16 cellular contexts compared by ENCODE assay signal in the genomic region with DNA sequence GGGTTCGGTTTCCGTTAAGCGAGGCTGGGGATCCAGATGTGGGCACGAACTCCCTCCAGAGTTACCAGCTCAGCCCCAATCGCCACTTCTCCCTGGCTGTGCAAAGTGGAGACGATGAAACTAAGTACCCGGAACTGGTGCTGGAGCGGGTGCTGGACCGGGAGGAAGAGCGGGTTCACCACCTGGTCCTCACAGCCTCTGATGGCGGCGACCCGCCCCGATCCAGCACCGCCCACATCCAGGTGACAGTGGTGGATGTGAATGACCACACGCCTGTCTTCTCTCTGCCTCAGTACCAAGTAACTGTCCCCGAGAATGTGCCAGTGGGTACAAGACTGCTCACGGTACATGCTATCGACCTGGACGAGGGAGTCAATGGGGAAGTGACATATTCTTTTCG. TPM values are rescaled to one million over a fixed set of nuclear protein-coding genes. Genes with fewer than 3 reads are reported as not detected.
DNase-seq lines count a peak whose midpoint lies in the region; TF ChIP-seq lines count a peak whose summit lies in the region.
"Had no signal": no experiment of that assay in that cellular context is flagged by ENCODE, and none has a peak within 500 bp of the region (broad histone marks: within the 10 kb centered on the region; RNA-seq: fewer than 3 reads in every experiment).

No MANE protein-coding gene starts in this region.

- H3K27me3 Mint-ChIP-seq in T-helper 1 cell treated with Interleukin-12 subunit alpha and Interleukin-12 subunit beta and Interleukin-4 antibody, amounts not matched to agents 30 μg/mL and 1 μg/mL, for 36 hours (ENCODE audit: low read depth), result peaks cover 33% of the 10 kb centered on the region

- no peaks in the 10 kb centered on the region for H3K36me3 ChIP-seq in smooth muscle cell (ENCODE audit: low read depth)
- H3K36me3 ChIP-seq: stomach had no signal

- no peaks in the 10 kb centered on the region for H4K20me1 ChIP-seq in smooth muscle cell (ENCODE audit: low read depth)

- H3K4me3 Mint-ChIP-seq in T-helper 1 cell treated with Interleukin-12 subunit alpha and Interleukin-12 subunit beta and Interleukin-4 antibody, amounts not matched to agents 30 μg/mL and 1 μg/mL, for 36 hours, result peak overlapping the region; percentile 78

- no peak overlapping the region for H3K27ac ChIP-seq in smooth muscle cell (ENCODE audit: low read depth)
- H3K27ac ChIP-seq: ascending aorta, stomach had no signal

- 95% methylated on average over 21 of the region's 21 CpGs for WGBS in smooth muscle cell (ENCODE audit: low lambda C conversion rate)

- no peak overlapping the region for H3K27ac Mint-ChIP-seq in T-helper 1 cell treated with Interleukin-12 subunit alpha and Interleukin-12 subunit beta and Interleukin-4 antibody, amounts not matched to agents 30 μg/mL and 1 μg/mL, for 36 hours
- H3K27ac Mint-ChIP-seq: activated CD4-positive, alpha-beta memory T cell treated with anti-CD3 and anti-CD28 coated beads for 36 hours; memory B cell had no signal

- H3K9ac ChIP-seq in smooth muscle cell (ENCODE audit: low read depth), result no peak overlapping the region

- H3K4me2 ChIP-seq in smooth muscle cell, result no peak overlapping the region

- H3K79me2 ChIP-seq in smooth muscle cell (ENCODE audit: low read depth), result no peaks in the 10 kb centered on the region

- H3K4me3 ChIP-seq in LNCaP clone FGC (ENCODE audit: low read depth, low read length) (peak overlapping the region; percentile 65), epithelial cell of proximal tubule (ENCODE audit: low read depth, low read length) (peak overlapping the region; percentile 56), retinal pigment epithelial cell (ENCODE audit: low read length) (peak overlapping the region; percentile 6), smooth muscle cell (no peak overlapping the region)

- H3F3A ChIP-seq in smooth muscle cell (ENCODE audit: low read depth), result no peaks in the 10 kb centered on the region

- H3K9me3 Mint-ChIP-seq in T-helper 1 cell treated with Interleukin-12 subunit alpha and Interleukin-12 subunit beta and Interleukin-4 antibody, amounts not matched to agents 30 μg/mL and 1 μg/mL, for 36 hours, result peaks cover 31% of the 10 kb centered on the region

- H3K4me1 ChIP-seq in smooth muscle cell (ENCODE audit: low read depth), result no peaks in the 10 kb centered on the region
- H3K4me1 ChIP-seq: ascending aorta, stomach had no signal

- no peaks in the 10 kb centered on the region for H3K27me3 ChIP-seq in smooth muscle cell (ENCODE audit: low read depth)
- H3K27me3 ChIP-seq: ascending aorta had no signal

- H3K36me3 Mint-ChIP-seq in T-helper 1 cell treated with Interleukin-12 subunit alpha and Interleukin-12 subunit beta and Interleukin-4 antibody, amounts not matched to agents 30 μg/mL and 1 μg/mL, for 36 hours (ENCODE audit: low read depth), result no peaks in the 10 kb centered on the region

- H3K9me3 ChIP-seq in smooth muscle cell (replicated peaks; ENCODE audit: low read depth), result peaks cover 2% of the 10 kb centered on the region

- no peak for TF ChIP-seq CTCF in LNCaP clone FGC (IDR thresholded peaks at IDR 0.05; ENCODE audit: control insufficient read depth, extremely low read depth, insufficient read depth)
- no peak for TF ChIP-seq CTCF in epithelial cell of proximal tubule (conservative IDR thresholded peaks at IDR 0.05; ENCODE audit: low read depth, low read length)
- TF ChIP-seq CTCF in retinal pigment epithelial cell (conservative IDR thresholded peaks at IDR 0.05; ENCODE audit: low read depth, low read length), result no peak
- no peak for TF ChIP-seq CTCF in smooth muscle cell (IDR thresholded peaks at IDR 0.05; ENCODE audit: borderline replicate concordance, insufficient read depth, poor library complexity, severe bottlenecking)

- no peaks in the 10 kb centered on the region for H3K4me1 Mint-ChIP-seq in T-helper 1 cell treated with Interleukin-12 subunit alpha and Interleukin-12 subunit beta and Interleukin-4 antibody, amounts not matched to agents 30 μg/mL and 1 μg/mL, for 36 hours (ENCODE audit: low read depth)
- H3K4me1 Mint-ChIP-seq: memory B cell had no signal

- DNase-seq in T-helper 1 cell (no peak), LNCaP clone FGC (ENCODE audit: low read depth) (no peak), epithelial cell of proximal tubule (ENCODE audit: low read depth) (no peak), retinal pigment epithelial cell (ENCODE audit: low read depth) (no peak), AG20443 (ENCODE audit: low spot score) (no peak), COLO668 (lab: John Stamatoyannopoulos, UW; ENCODE audit: unreplicated experiment) (no peak), smooth muscle cell (lab: John Stamatoyannopoulos, UW; ENCODE audit: unreplicated experiment) (no peak)
- DNase-seq: 8988T; activated CD4-positive, alpha-beta memory T cell treated with anti-CD3 and anti-CD28 coated beads for 36 hours; COR-L47; foreskin melanocyte; NCI-H187; stomach had no signal

- no peak overlapping the region for H2AFZ ChIP-seq in smooth muscle cell (ENCODE audit: low read depth)

RNA-seq across cellular contexts. Expression of gene PCDHGA7, which starts 0.8 kb away (rescaled TPM):
- total RNA-seq in epithelial cell of proximal tubule, result 0.23 and 0.29 TPM in 2 replicates
- 0.09 and 0.27 TPM in 2 replicates for total RNA-seq in smooth muscle cell
- polyA plus RNA-seq in smooth muscle cell, result not detected in 2 replicates

RNA-seq across cellular contexts. Expression of gene PCDHGB4, which starts 4.2 kb away (rescaled TPM):
- total RNA-seq in epithelial cell of proximal tubule, result 1.7 and 4.7 TPM in 2 replicates
- 37.1 and 43.1 TPM in 2 replicates for total RNA-seq in smooth muscle cell
- polyA plus RNA-seq in smooth muscle cell, result 20.0 and 27.5 TPM in 2 replicates

RNA-seq across cellular contexts. Expression of gene PCDHGA8, which starts 9.1 kb away (rescaled TPM):
- total RNA-seq in epithelial cell of proximal tubule (0.14 and 1.0 TPM in 2 replicates), smooth muscle cell (3.2 and 3.3 TPM in 2 replicates)
- 0.25 and 0.89 TPM in 2 replicates for polyA plus RNA-seq in smooth muscle cell
- total RNA-seq: activated CD4-positive, alpha-beta memory T cell treated with anti-CD3 and anti-CD28 coated beads for 36 hours had no signal

RNA-seq across cellular contexts. Expression of gene PCDHGA6, which starts 9.7 kb away (rescaled TPM):
- total RNA-seq in epithelial cell of proximal tubule (0.35 and 0.36 TPM in 2 replicates), smooth muscle cell (0.09 and 0.27 TPM in 2 replicates)
- polyA plus RNA-seq in smooth muscle cell, result not detected in 2 replicates

RNA-seq across cellular contexts. Expression of gene PCDHGB3, which starts 13.3 kb away (rescaled TPM):
- total RNA-seq in epithelial cell of proximal tubule (0.14 and 1.1 TPM in 2 replicates), smooth muscle cell (0.40 TPM in 1 of 2 replicates, not detected in the other)
- polyA plus RNA-seq in smooth muscle cell, result not detected in 2 replicates
